ENCODE assay signal across 24 cellular contexts in genomic region chr10:116993610-116994009, GRCh38. TPM values are rescaled to one million over a fixed set of nuclear protein-coding genes. Genes with fewer than 3 reads are reported as not detected.
"Had no signal": no experiment of that assay in that cellular context is flagged by ENCODE, and none has a peak within 500 bp of the region (broad histone marks: within the 10 kb centered on the region; RNA-seq: fewer than 3 reads in every experiment).

No MANE protein-coding gene starts in this region.

- H3K9me3 ChIP-seq: left lung, mucosa of descending colon, ovary, right atrium auricular region, spleen, suprapubic skin, thoracic aorta, tibial artery, upper lobe of right lung had no signal

- FAIRE-seq: urothelium cell line had no signal

- H3K36me3 ChIP-seq: left lung, ovary, right atrium auricular region, spleen, suprapubic skin, thoracic aorta, tibial artery, upper lobe of right lung had no signal

- H3K4me1 ChIP-seq: left lung, right atrium auricular region, spleen, suprapubic skin, tibial artery, upper lobe of right lung had no signal

- H3K27ac ChIP-seq: left lung, ovary, right atrium auricular region, skin epidermis, spleen, suprapubic skin, thoracic aorta, tibial artery, upper lobe of right lung had no signal

- DNase-seq: hippocampal formation; kidney; left colon; left lung; mesendoderm; midbrain; mucosa of descending colon; naive thymus-derived CD4-positive, alpha-beta T cell; ovary; spleen; stimulated activated CD4-positive, alpha-beta T cell treated with anti-CD3 and anti-CD28 coated beads, Interleukin-4, amount 100 ng/mL, for 24 hours; stimulated activated naive CD4-positive, alpha-beta T cell; tibial artery; trophoblast cell; upper lobe of right lung had no signal

- H3K27me3 ChIP-seq: left lung, ovary, right atrium auricular region, spleen, suprapubic skin, tibial artery, upper lobe of right lung had no signal

- H3K4me3 ChIP-seq: left lung, lung, mucosa of descending colon, ovary, right atrium auricular region, skin epidermis, spleen, suprapubic skin, thoracic aorta, tibial artery, upper lobe of right lung had no signal

- ATAC-seq: left colon; left lung; mucosa of descending colon; naive thymus-derived CD4-positive, alpha-beta T cell; natural killer cell treated with Interleukin-12 subunit alpha and Interleukin-12 subunit beta and Interleukin-15 and Interleukin-18, amount 100 ng/mL, for 72 hours; sciatic nerve; stimulated activated effector memory CD8-positive, alpha-beta T cell treated with anti-CD3 and anti-CD28 coated beads, Interleukin-12 subunit alpha, Interleukin-12 subunit beta, amount 100 ng/mL, for 72 hours; upper lobe of right lung had no signal

RNA-seq across cellular contexts. Expression of gene SHTN1, which starts 11.4 kb away (rescaled TPM):
- total RNA-seq: natural killer cell treated with Interleukin-12 subunit alpha and Interleukin-12 subunit beta and Interleukin-15 and Interleukin-18, amount 100 ng/mL, for 72 hours had no signal
